20 cellular contexts compared by ENCODE assay signal in genomic region chr2:11391941-11392266, GRCh38. TPM values are rescaled to one million over a fixed set of nuclear protein-coding genes. Genes with fewer than 3 reads are reported as not detected.
A peak's percentile ranks its signal among the peaks of the same experiment; 100 is the strongest.
DNase-seq lines count a peak whose midpoint lies in the region; ATAC-seq, FAIRE-seq and TF ChIP-seq lines count a peak whose summit lies in the region.
"Had no signal": no experiment of that assay in that cellular context is flagged by ENCODE, and none has a peak within 500 bp of the region (broad histone marks: within the 10 kb centered on the region; RNA-seq: fewer than 3 reads in every experiment).

No MANE protein-coding gene starts in this region.

- H3K79me1 ChIP-seq in IMR-90 (ENCODE audit: low read depth in 1 of 2, low read length in 2 of 2): no peaks in the 10 kb centered on the region

- H3K36me3 Mint-ChIP-seq in brain: no peaks in the 10 kb centered on the region
- H3K36me3 Mint-ChIP-seq: activated naive CD8-positive, alpha-beta T cell treated with anti-CD3 and anti-CD28 coated beads, Interleukin-2, amount 10 ng/mL, durations not matched to agents 7 days and 5 days; naive B cell had no signal

- H2AK9ac ChIP-seq in IMR-90 (replicated peaks; ENCODE audit: low read depth, low read length, poor library complexity): no peak overlapping the region

- WGBS in IMR-90 (ENCODE audit: extremely low coverage in 2 of 2, insufficient read length in 1 of 2), 2 experiments: no CpG with 5 or more reads among the region's 3 CpGs
- WGBS in stomach, 5 donors: 28 to 55% (median 48%) methylated on average over 3 of the region's 3 CpGs
- WGBS in small intestine, 3 donors: 61 to 77% (median 73%) methylated on average over 3 of the region's 3 CpGs

- no peak overlapping the region for H3K27ac ChIP-seq in IMR-90 (ENCODE audit: insufficient read depth, low read length)
- H3K27ac ChIP-seq in lower lobe of right lung: peak overlapping the region; percentile 21
- peak overlapping the region in 4 of 5 donors; percentile 26 to 81 (median 64) for H3K27ac ChIP-seq in stomach
- H3K27ac ChIP-seq in small intestine (ENCODE audit: low read depth in 1 of 2, low read length in 1 of 2): peak overlapping the region in 1 of 2 donors; percentile 29
- H3K27ac ChIP-seq: HL-60, WERI-Rb-1 had no signal

- no peak for TF ChIP-seq RAD21 in IMR-90 (IDR thresholded peaks at IDR 0.05; ENCODE audit: low read length)

- peak overlapping the region; percentile 46; the same call in 1 of the 2 replicates for H3K4ac ChIP-seq in IMR-90 (ENCODE audit: low read depth, low read length)

- H4K8ac ChIP-seq in IMR-90 (ENCODE audit: low read depth in 2 of 2, low read length in 2 of 2): no peak overlapping the region

- DNase-seq in IMR-90: no peak
- no peak for DNase-seq in lower lobe of right lung
- no peak for DNase-seq in stomach
- DNase-seq in small intestine: no peak
- DNase-seq in middle frontal gyrus (ENCODE audit: extremely low spot score, low spot score): no peak
- no peak for DNase-seq in activated CD4-positive, alpha-beta T cell treated with anti-CD3 and anti-CD28 coated beads for 4 hours
- DNase-seq: activated naive CD8-positive, alpha-beta T cell treated with anti-CD3 and anti-CD28 coated beads, Interleukin-2, amount 10 ng/mL, durations not matched to agents 7 days and 5 days; activated T-cell treated with anti-CD3 and anti-CD28 coated beads, Interleukin-2, amount 50 U/mL, for 72 hours; gastrocnemius medialis; KBM-7; naive B cell; NCI-H2029 treated with DMSO at 0.1 percent for 48 hours; SHP77; T-helper 17 cell; WERI-Rb-1 had no signal

- TF ChIP-seq POLR2A in IMR-90 (IDR thresholded peaks at IDR 0.05; ENCODE audit: low read depth, low read length) (no peak), stomach (IDR thresholded peaks at IDR 0.05) (no peak)

- CTCF ChIA-PET in IMR-90 (lab: Yijun Ruan, JAX): no interaction called here

- H3K27me3 Mint-ChIP-seq in brain: peaks cover 3% of the 10 kb centered on the region
- H3K27me3 Mint-ChIP-seq: activated naive CD8-positive, alpha-beta T cell treated with anti-CD3 and anti-CD28 coated beads, Interleukin-2, amount 10 ng/mL, durations not matched to agents 7 days and 5 days; B cell had no signal

- H3K4me3 ChIP-seq in IMR-90 (ENCODE audit: insufficient read depth, low read depth, low read length): no peak overlapping the region
- H3K4me3 ChIP-seq in lower lobe of right lung: no peak overlapping the region
- H3K4me3 ChIP-seq in stomach: no peak overlapping the region
- no peak overlapping the region for H3K4me3 ChIP-seq in small intestine (ENCODE audit: low read depth in 1 of 2, low read length in 2 of 2)
- H3K4me3 ChIP-seq: gastrocnemius medialis, left lung had no signal

- TF ChIP-seq EP300 in stomach (IDR thresholded peaks at IDR 0.05): no peak

- H3K4me3 Mint-ChIP-seq in brain: peak overlapping the region in 4 of 5 experiments; percentile 35 to 67 (median 62)
- H3K4me3 Mint-ChIP-seq: activated naive CD8-positive, alpha-beta T cell treated with anti-CD3 and anti-CD28 coated beads, Interleukin-2, amount 10 ng/mL, durations not matched to agents 7 days and 5 days; activated T-cell treated with anti-CD3 and anti-CD28 coated beads, Interleukin-2, amount 50 U/mL, for 72 hours; B cell; naive B cell; T-helper 17 cell had no signal

- H2AFZ ChIP-seq in IMR-90 (replicated peaks; ENCODE audit: low read length, poor library complexity): peak overlapping the region; percentile 53

- H4K91ac ChIP-seq in IMR-90 (ENCODE audit: insufficient read depth, low read depth, low read length): peak overlapping the region; percentile 7

- H4K20me1 ChIP-seq in IMR-90 (ENCODE audit: insufficient read depth, low read length): no peaks in the 10 kb centered on the region

- peak overlapping the region; percentile 31; the same call in 1 of the 3 replicates for H2BK15ac ChIP-seq in IMR-90 (ENCODE audit: low read depth, low read length)

- H2BK120ac ChIP-seq in IMR-90 (ENCODE audit: low read depth, low read length): peak overlapping the region; percentile 17; the same call in 1 of the 2 replicates

- dilution Hi-C loops in IMR-90 (cut with HindIII; ENCODE audit: low sequenced_read_pairs, unreplicated experiment): no loop called here

- peaks cover 30% of the 10 kb centered on the region for H3K4me1 ChIP-seq in IMR-90 (ENCODE audit: control insufficient read depth, insufficient read depth, low read length)
- H3K4me1 ChIP-seq in lower lobe of right lung: peaks cover 38% of the 10 kb centered on the region
- peaks cover 41 to 78% (median 57%) of the 10 kb centered on the region in 4 donors for H3K4me1 ChIP-seq in stomach
- peaks cover 6 to 8% of the 10 kb centered on the region in 2 donors for H3K4me1 ChIP-seq in small intestine (ENCODE audit: control insufficient read depth in 2 of 2, insufficient read depth in 1 of 2, low read depth in 1 of 2, low read length in 1 of 2)

- no peak overlapping the region for H3K9ac ChIP-seq in IMR-90 (ENCODE audit: low read depth, low read length)

- TF ChIP-seq CTCF in IMR-90 (conservative IDR thresholded peaks at IDR 0.05; ENCODE audit: low read depth, low read length): no peak
- no peak for TF ChIP-seq CTCF in brain (conservative IDR thresholded peaks at IDR 0.05)
- no peak for TF ChIP-seq CTCF in lower lobe of right lung (IDR thresholded peaks at IDR 0.05)
- no peak for TF ChIP-seq CTCF in stomach (IDR thresholded peaks at IDR 0.05)

- H3K4me1 Mint-ChIP-seq in brain: peaks cover 87% of the 10 kb centered on the region
- H3K4me1 Mint-ChIP-seq: activated naive CD8-positive, alpha-beta T cell treated with anti-CD3 and anti-CD28 coated beads, Interleukin-2, amount 10 ng/mL, durations not matched to agents 7 days and 5 days; B cell; naive B cell; T-helper 17 cell had no signal

- H3K14ac ChIP-seq in IMR-90 (replicated peaks; ENCODE audit: low read depth, low read length): 0 out of 2 replicates have a peak overlapping the region, but pooled peaks have one; percentile 12

- H4K5ac ChIP-seq in IMR-90 (ENCODE audit: low read depth, low read length): no peak overlapping the region

- H3K9me3 ChIP-seq in IMR-90 (ENCODE audit: control insufficient read depth, insufficient read depth, low read length): no peaks in the 10 kb centered on the region
- no peaks in the 10 kb centered on the region for H3K9me3 ChIP-seq in lower lobe of right lung
- no peaks in the 10 kb centered on the region for H3K9me3 ChIP-seq in stomach
- H3K9me3 ChIP-seq in small intestine (ENCODE audit: control insufficient read depth, low read depth): no peaks in the 10 kb centered on the region
- H3K9me3 ChIP-seq: gastrocnemius medialis, left lung had no signal

- no peak overlapping the region; the same call in 1 of the 2 replicates for H3K18ac ChIP-seq in IMR-90 (ENCODE audit: low read depth, low read length)

- no peak overlapping the region for H2BK5ac ChIP-seq in IMR-90 (ENCODE audit: low read depth, low read length, poor library complexity, severe bottlenecking)

- in situ Hi-C loops in IMR-90 (cut with MboI; ENCODE audit: low sequenced_read_pairs): no loop called here

- peaks cover 0 to 4% (median 0%) of the 10 kb centered on the region in 5 experiments for H3K9me3 Mint-ChIP-seq in brain
- H3K9me3 Mint-ChIP-seq: activated naive CD8-positive, alpha-beta T cell treated with anti-CD3 and anti-CD28 coated beads, Interleukin-2, amount 10 ng/mL, durations not matched to agents 7 days and 5 days; activated T-cell treated with anti-CD3 and anti-CD28 coated beads, Interleukin-2, amount 50 U/mL, for 72 hours; naive B cell had no signal

- H3K27me3 ChIP-seq in IMR-90 (ENCODE audit: control insufficient read depth, insufficient read depth, low read length) (no peaks in the 10 kb centered on the region), lower lobe of right lung (ENCODE audit: low read depth) (no peaks in the 10 kb centered on the region), stomach (no peaks in the 10 kb centered on the region), small intestine (ENCODE audit: control insufficient read depth in 2 of 2, insufficient read depth in 2 of 2, low read length in 2 of 2) (no peaks in the 10 kb centered on the region)
- H3K27me3 ChIP-seq: gastrocnemius medialis, left lung had no signal

- H3K4me2 ChIP-seq in IMR-90 (ENCODE audit: low read depth, low read length): no peak overlapping the region

- no TSS peak for BruUV-seq in IMR-90 (replicated peaks; lab: Mats Ljungman, UMichigan)

- no peak overlapping the region for H3K23ac ChIP-seq in IMR-90 (ENCODE audit: low read depth, low read length)

- FAIRE-seq in small intestine (lab: Jason Lieb, UNC): no peak
- FAIRE-seq: G401.6 had no signal

- intact Hi-C loops in IMR-90 (cut with micrococcal nuclease) (no loop called here), lower lobe of right lung (cut with DNase I) (no loop called here), stomach (cut with DNase I; ENCODE audit: low total_unique reads) (no loop called here)

- H2BK20ac ChIP-seq in IMR-90 (ENCODE audit: low read depth, low read length): no peak overlapping the region

- ATAC-seq in IMR-90 (ENCODE audit: low read depth) (no peak), lower lobe of right lung (no peak)
- ATAC-seq: activated T-cell treated with anti-CD3 and anti-CD28 coated beads, Interleukin-2, amount 50 U/mL, for 72 hours; T-helper 17 cell had no signal

- H3K9me1 ChIP-seq in IMR-90 (ENCODE audit: insufficient read depth, low read length): peaks cover 27% of the 10 kb centered on the region

- H3K27ac Mint-ChIP-seq in brain: peak overlapping the region; percentile 63 to 96 (median 94)
- H3K27ac Mint-ChIP-seq: activated naive CD8-positive, alpha-beta T cell treated with anti-CD3 and anti-CD28 coated beads, Interleukin-2, amount 10 ng/mL, durations not matched to agents 7 days and 5 days; activated T-cell treated with anti-CD3 and anti-CD28 coated beads, Interleukin-2, amount 50 U/mL, for 72 hours; B cell; naive B cell; T-helper 17 cell had no signal

- no peak overlapping the region for H3K56ac ChIP-seq in IMR-90 (ENCODE audit: extremely low read depth, insufficient read depth, low read length)

- H2AK5ac ChIP-seq in IMR-90 (ENCODE audit: low read depth, low read length): peak overlapping the region; percentile 69; the same call in 1 of the 2 replicates

- no peaks in the 10 kb centered on the region for H3K36me3 ChIP-seq in IMR-90 (ENCODE audit: control insufficient read depth, insufficient read depth, low read length)
- H3K36me3 ChIP-seq in lower lobe of right lung: no peaks in the 10 kb centered on the region
- H3K36me3 ChIP-seq in stomach: no peaks in the 10 kb centered on the region
- no peaks in the 10 kb centered on the region for H3K36me3 ChIP-seq in small intestine (ENCODE audit: control insufficient read depth in 2 of 2, insufficient read depth in 2 of 2, low read length in 2 of 2)
- H3K36me3 ChIP-seq: gastrocnemius medialis, left lung, WERI-Rb-1 had no signal

- POLR2A ChIA-PET in IMR-90 (lab: Charles Lee; ENCODE audit: unreplicated experiment): no interaction called here

RNA-seq across cellular contexts. Expression of gene ROCK2, which starts 47.5 kb away (rescaled TPM):
- 28.3 and 59.7 TPM in 2 replicates for total RNA-seq in IMR-90 (2012; rRNA removed)
- 7.1 and 9.0 TPM in 2 replicates for polyA plus RNA-seq in IMR-90 (2012; rRNA removed)
- polyA plus RNA-seq in IMR-90 (2012; cell fraction: cytosol; rRNA removed): 1.2 and 1.8 TPM in 2 replicates
- 1.1 and 6.1 TPM in 2 replicates for polyA plus RNA-seq in IMR-90 (2012; cell fraction: nucleus; rRNA removed; ENCODE audit: low replicate concordance)
- 2.8 TPM for polyA plus RNA-seq in brain (ENCODE audit: insufficient read depth, low read depth, low replicate concordance)
- total RNA-seq in lower lobe of right lung: 54.3 TPM
- total RNA-seq in stomach: 100 to 1,000 TPM in 1 of 5 donors, 10 to 100 TPM in 4; 31.6 to 113 (median 54.3) TPM
- 10 to 100 TPM in 1 of 3 donors, 1 to 10 TPM in 2; 5.6 to 10.7 (median 7.7) TPM for polyA plus RNA-seq in stomach
- polyA plus RNA-seq in small intestine: 10 to 100 TPM; 12.0 to 17.7 (median 14.3) TPM
